In the genomic region with DNA sequence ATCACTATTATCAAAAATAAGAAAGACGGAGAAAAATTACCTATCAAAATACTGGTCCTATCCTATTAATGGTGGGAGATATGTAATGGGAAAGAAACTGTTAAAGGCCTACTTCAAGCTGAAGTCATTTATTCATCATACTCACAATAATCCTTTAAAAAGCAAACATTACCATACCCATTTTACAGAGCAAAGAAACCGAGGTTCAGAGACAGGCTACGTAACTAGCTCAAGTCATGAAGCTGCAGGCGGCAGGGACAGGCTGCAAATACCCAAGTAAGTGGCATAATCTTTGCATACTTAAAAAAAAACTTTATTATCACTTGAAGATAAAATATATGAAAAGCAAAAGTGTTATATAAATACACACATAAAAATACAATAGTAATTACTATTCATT, we compare ENCODE assay signal across 1 cellular context.
TF ChIP-seq lines count a peak whose summit lies in the region.

No MANE protein-coding gene starts in this region.

TF ChIP-seq in HepG2, 621 proteins besides CTCF, POLR2A, EP300 and RAD21 (continued from another document):
- TF ChIP-seq, protein P1, sequence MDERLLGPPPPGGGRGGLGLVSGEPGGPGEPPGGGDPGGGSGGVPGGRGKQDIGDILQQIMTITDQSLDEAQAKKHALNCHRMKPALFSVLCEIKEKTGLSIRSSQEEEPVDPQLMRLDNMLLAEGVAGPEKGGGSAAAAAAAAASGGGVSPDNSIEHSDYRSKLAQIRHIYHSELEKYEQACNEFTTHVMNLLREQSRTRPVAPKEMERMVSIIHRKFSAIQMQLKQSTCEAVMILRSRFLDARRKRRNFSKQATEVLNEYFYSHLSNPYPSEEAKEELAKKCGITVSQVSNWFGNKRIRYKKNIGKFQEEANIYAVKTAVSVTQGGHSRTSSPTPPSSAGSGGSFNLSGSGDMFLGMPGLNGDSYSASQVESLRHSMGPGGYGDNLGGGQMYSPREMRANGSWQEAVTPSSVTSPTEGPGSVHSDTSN (CRISPR knock-in tag; IDR thresholded peaks at IDR 0.05): no peak
- TF ChIP-seq CHD4 (IDR thresholded peaks at IDR 0.05; ENCODE audit: borderline replicate concordance, low read length) (peak; percentile 68; the same call in 1 of the 2 replicates), ZMYM3 (CRISPR knock-in tag; IDR thresholded peaks at IDR 0.05) (peak; percentile 77), RCOR2 (CRISPR knock-in tag; IDR thresholded peaks at IDR 0.05) (peak; percentile 49; the same call in 1 of the 2 replicates)
- TF ChIP-seq, protein P2, sequence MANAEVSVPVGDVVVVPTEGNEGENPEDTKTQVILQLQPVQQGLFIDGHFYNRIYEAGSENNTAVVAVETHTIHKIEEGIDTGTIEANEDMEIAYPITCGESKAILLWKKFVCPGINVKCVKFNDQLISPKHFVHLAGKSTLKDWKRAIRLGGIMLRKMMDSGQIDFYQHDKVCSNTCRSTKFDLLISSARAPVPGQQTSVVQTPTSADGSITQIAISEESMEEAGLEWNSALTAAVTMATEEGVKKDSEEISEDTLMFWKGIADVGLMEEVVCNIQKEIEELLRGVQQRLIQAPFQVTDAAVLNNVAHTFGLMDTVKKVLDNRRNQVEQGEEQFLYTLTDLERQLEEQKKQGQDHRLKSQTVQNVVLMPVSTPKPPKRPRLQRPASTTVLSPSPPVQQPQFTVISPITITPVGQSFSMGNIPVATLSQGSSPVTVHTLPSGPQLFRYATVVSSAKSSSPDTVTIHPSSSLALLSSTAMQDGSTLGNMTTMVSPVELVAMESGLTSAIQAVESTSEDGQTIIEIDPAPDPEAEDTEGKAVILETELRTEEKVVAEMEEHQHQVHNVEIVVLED (CRISPR knock-in tag; IDR thresholded peaks at IDR 0.05; ENCODE audit: borderline replicate concordance): no peak
